Comparison of ENCODE assay signal across 15 cellular contexts in the genomic region with DNA sequence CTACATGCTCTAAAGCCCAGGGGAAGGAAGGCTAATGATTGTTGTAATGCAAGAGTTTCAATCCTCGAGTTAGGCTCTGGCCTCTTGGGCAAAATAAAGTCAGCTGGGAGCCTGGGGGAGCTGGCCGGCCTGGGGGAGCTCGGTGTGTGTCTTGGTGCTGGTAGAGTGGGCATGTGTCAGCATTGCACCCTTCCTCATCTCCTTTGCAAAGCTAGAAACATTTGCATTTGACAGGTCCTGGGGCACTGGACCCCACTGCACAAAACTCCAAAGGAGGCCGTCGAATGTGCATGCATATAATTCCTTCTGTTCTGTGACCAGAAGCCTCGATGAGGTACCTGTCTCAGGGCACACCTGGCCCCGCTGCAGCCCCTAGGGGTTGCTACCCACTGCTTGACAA.
DNase-seq lines count a peak whose midpoint lies in the region; ATAC-seq and TF ChIP-seq lines count a peak whose summit lies in the region.
"Had no signal": no experiment of that assay in that cellular context is flagged by ENCODE, and none has a peak within 500 bp of the region (broad histone marks: within the 10 kb centered on the region; RNA-seq: fewer than 3 reads in every experiment).

No MANE protein-coding gene starts in this region.

- H3K27me3 Mint-ChIP-seq in type B pancreatic cell, result peaks cover 11% of the 10 kb centered on the region
- H3K27me3 Mint-ChIP-seq: CD4-positive, alpha-beta T cell had no signal

- peak overlapping the region; percentile 64 for H3K4me2 ChIP-seq in BLaER1

- intact Hi-C loops in colonic mucosa (cut with DNase I), result no loop called here

- peaks cover 16% of the 10 kb centered on the region for H3K4me1 ChIP-seq in BLaER1
- H3K4me1 ChIP-seq in colonic mucosa, result no peaks in the 10 kb centered on the region
- H3K4me1 ChIP-seq in foreskin keratinocyte, result peaks cover 6% of the 10 kb centered on the region
- H3K4me1 ChIP-seq: HAP-1 had no signal

- no peaks in the 10 kb centered on the region for H3K36me3 Mint-ChIP-seq in type B pancreatic cell

- peaks cover 4% of the 10 kb centered on the region for H3K4me1 Mint-ChIP-seq in type B pancreatic cell (ENCODE audit: unreplicated experiment)
- H3K4me1 Mint-ChIP-seq: B cell had no signal

- no peak overlapping the region for H3K4me3 Mint-ChIP-seq in type B pancreatic cell
- H3K4me3 Mint-ChIP-seq: B cell; CD4-positive, alpha-beta T cell had no signal

- H3K9me3 Mint-ChIP-seq in type B pancreatic cell, result peaks cover 7% of the 10 kb centered on the region
- H3K9me3 Mint-ChIP-seq: CD4-positive, alpha-beta T cell had no signal

- ATAC-seq in GM19328 (IDR thresholded peaks at IDR 0.05; ENCODE audit: unreplicated experiment), result no peak
- no peak for ATAC-seq in foreskin keratinocyte

- H3K27ac ChIP-seq in BLaER1, result no peak overlapping the region
- H3K27ac ChIP-seq in colonic mucosa, result no peak overlapping the region
- H3K27ac ChIP-seq in foreskin keratinocyte, result no peak overlapping the region
- H3K27ac ChIP-seq: C4-2B, GM23248, HL-60 had no signal

- H3K9ac ChIP-seq in BLaER1 (no peak overlapping the region), colonic mucosa (ENCODE audit: low read depth in 2 of 2, low read length in 2 of 2) (no peak overlapping the region)
- H3K9ac ChIP-seq: GM23248 had no signal

- H3K27me3 ChIP-seq in BLaER1 (no peaks in the 10 kb centered on the region), colonic mucosa (no peaks in the 10 kb centered on the region), foreskin keratinocyte (peaks cover 28% of the 10 kb centered on the region)

- H3K36me3 ChIP-seq in BLaER1 (no peaks in the 10 kb centered on the region), colonic mucosa (no peaks in the 10 kb centered on the region)
- H3K36me3 ChIP-seq: HAP-1 had no signal

- H3K4me3 ChIP-seq in BLaER1 (no peak overlapping the region), colonic mucosa (no peak overlapping the region)
- H3K4me3 ChIP-seq: GM23248, HAP-1 had no signal

- no peaks in the 10 kb centered on the region for H4K20me1 ChIP-seq in BLaER1

- H3K27ac Mint-ChIP-seq in type B pancreatic cell, result no peak overlapping the region
- H3K27ac Mint-ChIP-seq: B cell; CD4-positive, alpha-beta T cell had no signal

- no peaks in the 10 kb centered on the region for H3K9me3 ChIP-seq in BLaER1
- no peaks in the 10 kb centered on the region for H3K9me3 ChIP-seq in colonic mucosa
- H3K9me3 ChIP-seq: Caco-2, HAP-1 had no signal

- peak; percentile 15 for DNase-seq in colonic mucosa
- DNase-seq in islet precursor cell, result peak; percentile 30
- DNase-seq in type B pancreatic cell (ENCODE audit: extremely low spot score, unreplicated experiment), result peak; percentile 20
- DNase-seq in foreskin keratinocyte, result no peak
- DNase-seq in stimulated activated CD4-positive, alpha-beta T cell treated with anti-CD3 and anti-CD28 coated beads, Interleukin-12 subunit alpha, Interleukin-12 subunit beta, amount 100 ng/mL, for 4 hours, result no peak
- DNase-seq: 8988T; Caco-2; CD4-positive, alpha-beta T cell; GM23248 had no signal

- no peak for TF ChIP-seq CTCF in colonic mucosa (IDR thresholded peaks at IDR 0.05)
- no peak for TF ChIP-seq CTCF in type B pancreatic cell (conservative IDR thresholded peaks at IDR 0.05)
- no peak for TF ChIP-seq CTCF in foreskin keratinocyte (conservative IDR thresholded peaks at IDR 0.05)

Comparison
In these comparisons a context has a peak if more than half of its experiments do, and no peak if none do; other contexts are left out.
1. DNase-seq: peak in colonic mucosa (single experiment), islet precursor cell (single experiment) and type B pancreatic cell (single experiment); none in foreskin keratinocyte (0 of 2) and stimulated activated CD4-positive, alpha-beta T cell treated with anti-CD3 and anti-CD28 coated beads, Interleukin-12 subunit alpha, Interleukin-12 subunit beta, amount 100 ng/mL, for 4 hours (single experiment).